ENCODE assay signal across 8 cellular contexts in genomic region chr17:75783069-75783783, GRCh38. TPM values are rescaled to one million over a fixed set of nuclear protein-coding genes. Genes with fewer than 3 reads are reported as not detected.
A peak's percentile ranks its signal among the peaks of the same experiment; 100 is the strongest.
DNase-seq lines count a peak whose midpoint lies in the region; ATAC-seq and TF ChIP-seq lines count a peak whose summit lies in the region.

No MANE protein-coding gene starts in this region.

- ATAC-seq in activated T-cell treated with anti-CD3 and anti-CD28 coated beads, Interleukin-2, amount 50 U/mL, for 72 hours (replicated peaks in 1 of 2) = peak; percentile 16
- ATAC-seq in activated CD8-positive, alpha-beta T cell treated with anti-CD3 and anti-CD28 coated beads for 36 hours = peak; percentile 12
- ATAC-seq in stimulated activated effector memory CD8-positive, alpha-beta T cell treated with anti-CD3 and anti-CD28 coated beads, Interleukin-12 subunit alpha, Interleukin-12 subunit beta, amount 100 ng/mL, for 72 hours = peak; percentile 41

- peaks cover 10 to 18% of the 10 kb centered on the region in 2 donors for H3K36me3 Mint-ChIP-seq in activated T-cell treated with anti-CD3 and anti-CD28 coated beads, Interleukin-2, amount 50 U/mL, for 72 hours (ENCODE audit: insufficient read depth in 2 of 2)
- H3K36me3 Mint-ChIP-seq in activated CD8-positive, alpha-beta T cell treated with anti-CD3 and anti-CD28 coated beads for 36 hours (ENCODE audit: low read depth) = peaks cover 28% of the 10 kb centered on the region
- peaks cover 43% of the 10 kb centered on the region for H3K36me3 Mint-ChIP-seq in stimulated activated effector memory CD8-positive, alpha-beta T cell treated with anti-CD3 and anti-CD28 coated beads, Interleukin-12 subunit alpha, Interleukin-12 subunit beta, amount 100 ng/mL, for 72 hours

- POLR2A ChIA-PET in activated CD8-positive, alpha-beta T cell treated with anti-CD3 and anti-CD28 coated beads for 36 hours (lab: Charles Lee) = interaction anchor here (0.6 to 6.3 kb wide), 10 partner anchors 8 to 482 kb away, joined by 3 to 74 read pairs (median 4); partner anchors contain the start of gene TRIM65

- no peaks in the 10 kb centered on the region for H3K9me3 Mint-ChIP-seq in activated T-cell treated with anti-CD3 and anti-CD28 coated beads, Interleukin-2, amount 50 U/mL, for 72 hours
- H3K9me3 Mint-ChIP-seq in activated CD8-positive, alpha-beta T cell treated with anti-CD3 and anti-CD28 coated beads for 36 hours = no peaks in the 10 kb centered on the region
- no peaks in the 10 kb centered on the region for H3K9me3 Mint-ChIP-seq in stimulated activated effector memory CD8-positive, alpha-beta T cell treated with anti-CD3 and anti-CD28 coated beads, Interleukin-12 subunit alpha, Interleukin-12 subunit beta, amount 100 ng/mL, for 72 hours

- H3K4me3 Mint-ChIP-seq in activated T-cell treated with anti-CD3 and anti-CD28 coated beads, Interleukin-2, amount 50 U/mL, for 72 hours = peak overlapping the region; percentile 90
- peak overlapping the region; percentile 93 for H3K4me3 Mint-ChIP-seq in activated CD8-positive, alpha-beta T cell treated with anti-CD3 and anti-CD28 coated beads for 36 hours
- H3K4me3 Mint-ChIP-seq in stimulated activated effector memory CD8-positive, alpha-beta T cell treated with anti-CD3 and anti-CD28 coated beads, Interleukin-12 subunit alpha, Interleukin-12 subunit beta, amount 100 ng/mL, for 72 hours = peak overlapping the region; percentile 88

- peaks cover 64% of the 10 kb centered on the region for H3K4me1 Mint-ChIP-seq in activated T-cell treated with anti-CD3 and anti-CD28 coated beads, Interleukin-2, amount 50 U/mL, for 72 hours (ENCODE audit: low read depth)
- H3K4me1 Mint-ChIP-seq in activated CD8-positive, alpha-beta T cell treated with anti-CD3 and anti-CD28 coated beads for 36 hours (ENCODE audit: low read depth) = peaks cover 32% of the 10 kb centered on the region
- peaks cover 40% of the 10 kb centered on the region for H3K4me1 Mint-ChIP-seq in stimulated activated effector memory CD8-positive, alpha-beta T cell treated with anti-CD3 and anti-CD28 coated beads, Interleukin-12 subunit alpha, Interleukin-12 subunit beta, amount 100 ng/mL, for 72 hours

- H3K27me3 Mint-ChIP-seq in activated T-cell treated with anti-CD3 and anti-CD28 coated beads, Interleukin-2, amount 50 U/mL, for 72 hours (ENCODE audit: low read depth) = no peaks in the 10 kb centered on the region
- peaks cover 2% of the 10 kb centered on the region for H3K27me3 Mint-ChIP-seq in activated CD8-positive, alpha-beta T cell treated with anti-CD3 and anti-CD28 coated beads for 36 hours

- no peak for DNase-seq in activated T-cell treated with anti-CD3 and anti-CD28 coated beads, Interleukin-2, amount 50 U/mL, for 72 hours
- DNase-seq in activated T-cell treated with anti-CD3 and anti-CD28 coated beads, Interleukin-2, amount 50 U/mL, for 1 hour = no peak
- DNase-seq in NCI-H1105 (lab: John Stamatoyannopoulos, UW) (peak; percentile 45), glomerular visceral epithelial cell (ENCODE audit: extremely low spot score) (peak; percentile 44), HuH-7.5 (ENCODE audit: low spot score) (no peak), NCI-H1092 (lab: John Stamatoyannopoulos, UW) (no peak)
- DNase-seq in activated CD8-positive, alpha-beta T cell treated with anti-CD3 and anti-CD28 coated beads for 36 hours = no peak
- DNase-seq in stimulated activated effector memory CD8-positive, alpha-beta T cell treated with anti-CD3 and anti-CD28 coated beads, Interleukin-12 subunit alpha, Interleukin-12 subunit beta, amount 100 ng/mL, for 72 hours (ENCODE audit: low spot score in 2 of 2) = no peak

- peak; percentile 97 for TF ChIP-seq CTCF in activated CD8-positive, alpha-beta T cell treated with anti-CD3 and anti-CD28 coated beads for 36 hours (IDR thresholded peaks at IDR 0.05)

- intact Hi-C loops in activated CD8-positive, alpha-beta T cell treated with anti-CD3 and anti-CD28 coated beads for 36 hours (cut with micrococcal nuclease) = no loop called here

- peak overlapping the region; percentile 98 for H3K27ac Mint-ChIP-seq in activated T-cell treated with anti-CD3 and anti-CD28 coated beads, Interleukin-2, amount 50 U/mL, for 72 hours
- H3K27ac Mint-ChIP-seq in activated CD8-positive, alpha-beta T cell treated with anti-CD3 and anti-CD28 coated beads for 36 hours = peak overlapping the region; percentile 100
- peak overlapping the region; percentile 100 for H3K27ac Mint-ChIP-seq in stimulated activated effector memory CD8-positive, alpha-beta T cell treated with anti-CD3 and anti-CD28 coated beads, Interleukin-12 subunit alpha, Interleukin-12 subunit beta, amount 100 ng/mL, for 72 hours

- CTCF ChIA-PET in activated CD8-positive, alpha-beta T cell treated with anti-CD3 and anti-CD28 coated beads for 36 hours (lab: Charles Lee) = interaction anchor here (0.6 to 3.0 kb wide), 31 partner anchors 8 to 237 kb away, joined by 3 to 22 read pairs (median 4); partner anchors contain the start of genes GALK1, SMIM5 and WBP2

RNA-seq across cellular contexts. Expression of gene UNK, which starts 1.4 kb away (rescaled TPM):
- 10 to 100 TPM; 20.7 to 22.6 TPM for total RNA-seq in activated T-cell treated with anti-CD3 and anti-CD28 coated beads, Interleukin-2, amount 50 U/mL, for 72 hours
- 10 to 100 TPM; 26.4 to 26.6 TPM for total RNA-seq in activated CD8-positive, alpha-beta T cell treated with anti-CD3 and anti-CD28 coated beads for 36 hours

RNA-seq across cellular contexts. Expression of gene GALK1, which starts 18.2 kb away (rescaled TPM):
- 10 to 100 TPM; 41.9 to 51.2 TPM for total RNA-seq in activated T-cell treated with anti-CD3 and anti-CD28 coated beads, Interleukin-2, amount 50 U/mL, for 72 hours
- total RNA-seq in activated CD8-positive, alpha-beta T cell treated with anti-CD3 and anti-CD28 coated beads for 36 hours = 10 to 100 TPM; 43.4 to 50.7 TPM

Comparison
In these comparisons a context has a peak if more than half of its experiments do, and no peak if none do; other contexts are left out.
1. DNase-seq: peak in NCI-H1105 (single experiment) and glomerular visceral epithelial cell (single experiment); none in activated T-cell treated with anti-CD3 and anti-CD28 coated beads, Interleukin-2, amount 50 U/mL, for 72 hours (0 of 2), activated T-cell treated with anti-CD3 and anti-CD28 coated beads, Interleukin-2, amount 50 U/mL, for 1 hour (single experiment), activated CD8-positive, alpha-beta T cell treated with anti-CD3 and anti-CD28 coated beads for 36 hours (single experiment), stimulated activated effector memory CD8-positive, alpha-beta T cell treated with anti-CD3 and anti-CD28 coated beads, Interleukin-12 subunit alpha, Interleukin-12 subunit beta, amount 100 ng/mL, for 72 hours (0 of 2), HuH-7.5 (single experiment) and NCI-H1092 (single experiment).
2. Peak in every context shown above with its lines, with median percentiles within 50 percentile points of each other: ATAC-seq, H3K27ac Mint-ChIP-seq and H3K4me3 Mint-ChIP-seq.